In genomic region chrX:20511792-20512191, GRCh38 we compare ENCODE assay signal across 27 cellular contexts.
"Had no signal": no experiment of that assay in that cellular context is flagged by ENCODE, and none has a peak within 500 bp of the region (broad histone marks: within the 10 kb centered on the region; RNA-seq: fewer than 3 reads in every experiment).

No MANE protein-coding gene starts in this region.

- H3K27ac ChIP-seq: PC-9, RWPE1 had no signal

- H3K4me1 Mint-ChIP-seq: brain, WTC11 had no signal

- H3K4me3 Mint-ChIP-seq: activated CD4-positive, alpha-beta T cell treated with anti-CD3 and anti-CD28 coated beads for 36 hours; activated CD4-positive, alpha-beta T cell treated with anti-CD3 and anti-CD28 coated beads, Interleukin-2, amount 10 ng/mL, durations not matched to agents 7 days and 5 days; activated CD8-positive, alpha-beta T cell treated with anti-CD3 and anti-CD28 coated beads, Interleukin-2, amount 10 ng/mL, durations not matched to agents 7 days and 5 days; activated naive CD4-positive, alpha-beta T cell treated with anti-CD3 and anti-CD28 coated beads, Interleukin-2, amount 50 U/mL, for 24 hours; activated naive CD8-positive, alpha-beta T cell treated with anti-CD3 and anti-CD28 coated beads, Interleukin-2, amount 10 ng/mL, durations not matched to agents 7 days and 5 days; activated T-cell treated with anti-CD3 and anti-CD28 coated beads, Interleukin-2, amount 50 U/mL, for 24 hours; brain; WTC11 had no signal

- H2AFZ ChIP-seq: PC-9 had no signal

- H3K4me2 ChIP-seq: PC-9 had no signal

- H3K36me3 Mint-ChIP-seq: activated naive CD4-positive, alpha-beta T cell treated with anti-CD3 and anti-CD28 coated beads, Interleukin-2, amount 50 U/mL, for 24 hours; brain; WTC11 had no signal

- H3K27me3 Mint-ChIP-seq: activated naive CD4-positive, alpha-beta T cell treated with anti-CD3 and anti-CD28 coated beads, Interleukin-2, amount 50 U/mL, for 24 hours; brain had no signal

- H3K9me3 Mint-ChIP-seq: activated naive CD4-positive, alpha-beta T cell treated with anti-CD3 and anti-CD28 coated beads, Interleukin-2, amount 50 U/mL, for 24 hours; WTC11 had no signal

- H3K27ac Mint-ChIP-seq: activated CD4-positive, alpha-beta T cell treated with anti-CD3 and anti-CD28 coated beads for 36 hours; activated CD4-positive, alpha-beta T cell treated with anti-CD3 and anti-CD28 coated beads, Interleukin-2, amount 10 ng/mL, durations not matched to agents 7 days and 5 days; activated CD8-positive, alpha-beta T cell treated with anti-CD3 and anti-CD28 coated beads, Interleukin-2, amount 10 ng/mL, durations not matched to agents 7 days and 5 days; activated naive CD4-positive, alpha-beta T cell treated with anti-CD3 and anti-CD28 coated beads, Interleukin-2, amount 50 U/mL, for 24 hours; activated naive CD8-positive, alpha-beta T cell treated with anti-CD3 and anti-CD28 coated beads, Interleukin-2, amount 10 ng/mL, durations not matched to agents 7 days and 5 days; activated T-cell treated with anti-CD3 and anti-CD28 coated beads, Interleukin-2, amount 50 U/mL, for 24 hours; activated T-helper 2 cell treated with anti-CD3 and anti-CD28 coated beads, Interferon-gamma antibody, Interleukin-2, Interleukin-4, amounts not matched to agents 10 μg/mL and 5 μg/mL and 100 μg/mL, durations not matched to agents 14 hours and 24 hours and 36 hours; brain; WTC11 had no signal

- H3K4me3 ChIP-seq: PC-9 had no signal

- DNase-seq: activated CD4-positive, alpha-beta T cell treated with anti-CD3 and anti-CD28 coated beads for 36 hours; activated CD4-positive, alpha-beta T cell treated with anti-CD3 and anti-CD28 coated beads, Interleukin-2, amount 10 ng/mL, durations not matched to agents 7 days and 5 days; activated CD4-positive, alpha-beta T cell treated with anti-CD3 and anti-CD28 coated beads, Interleukin-2, amount 50 U/mL, for 48 hours; activated CD8-positive, alpha-beta T cell treated with anti-CD3 and anti-CD28 coated beads, Interleukin-2, amount 10 ng/mL, durations not matched to agents 7 days and 5 days; activated gamma-delta T cell; activated naive CD4-positive, alpha-beta T cell treated with Interleukin-2 at 50 U/mL for 16 hours; activated naive CD8-positive, alpha-beta T cell treated with anti-CD3 and anti-CD28 coated beads, Interleukin-2, amount 10 ng/mL, durations not matched to agents 7 days and 5 days; activated T-cell treated with anti-CD3 and anti-CD28 coated beads, Interleukin-2, amount 50 U/mL, for 24 hours; caudate nucleus; cerebellar nuclear complex; NCI-H1105; NCI-H1417 treated with DMSO at 0.1 percent for 48 hours; NCI-H187 treated with DMSO at 0.1 percent for 48 hours; NCI-H345; NCI-H524 treated with DMSO at 0.1 percent for 48 hours; NCI-H748 treated with DMSO at 0.1 percent for 48 hours; NK-92 treated with Interleukin-12 subunit alpha and Interleukin-12 subunit beta, amount 100 ng/mL, for 24 hours; PC-9; SIG-M5; T1000 had no signal

- FAIRE-seq: bronchial epithelial cell, RCC 7860 had no signal
